In the genomic region with DNA sequence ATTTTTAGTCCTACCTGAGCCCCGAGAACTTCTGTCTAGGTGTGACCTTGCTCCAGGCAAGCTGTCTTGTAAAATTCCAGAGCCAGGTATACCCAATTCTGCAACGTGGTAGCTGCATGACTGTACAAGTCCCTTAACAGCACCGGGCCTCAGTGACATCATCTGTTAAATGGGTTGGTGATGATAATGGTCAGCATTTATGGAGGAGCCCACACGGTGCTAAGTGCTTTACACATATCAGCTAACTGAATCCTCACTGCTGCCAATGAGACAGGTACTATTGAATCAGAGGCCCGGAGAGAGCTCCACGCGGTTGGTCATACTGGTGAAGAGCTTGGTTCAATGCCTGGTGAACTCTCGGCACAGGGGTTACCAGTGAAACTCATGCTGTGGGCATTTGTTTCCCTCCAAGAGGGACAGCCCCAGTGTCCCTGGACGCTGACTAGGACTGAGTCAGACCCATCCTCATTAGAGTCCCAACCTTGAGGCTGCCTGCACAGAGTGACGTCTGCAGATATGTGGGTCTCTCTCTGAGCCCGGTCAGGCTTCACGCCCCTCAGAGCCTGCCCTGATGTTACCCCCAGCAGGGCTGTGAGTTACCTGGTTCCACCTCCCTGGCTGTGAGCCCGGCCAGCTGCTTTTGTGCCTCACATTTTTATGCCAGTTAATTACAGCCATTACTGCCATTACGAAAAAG, we compare ENCODE assay signal across 1 cellular context.
A peak's percentile ranks its signal among the peaks of the same experiment; 100 is the strongest.
TF ChIP-seq lines count a peak whose summit lies in the region.

No MANE protein-coding gene starts in this region.

TF ChIP-seq in SK-N-SH, 30 proteins besides CTCF, POLR2A, EP300 and RAD21 (continued from another document):
- no peak for TF ChIP-seq IRF3 (IDR thresholded peaks at IDR 0.05; ENCODE audit: low read depth, low read length)
- no peak for TF ChIP-seq USF1 (IDR thresholded peaks at IDR 0.05; ENCODE audit: borderline replicate concordance, low read depth)
- TF ChIP-seq CHD2 (IDR thresholded peaks at IDR 0.05; ENCODE audit: low read length, partially characterized antibody) = no peak
- peak; percentile 37; the same call in 1 of the 2 replicates for TF ChIP-seq POLR2AphosphoS5 (IDR thresholded peaks at IDR 0.05; ENCODE audit: low read depth, low read length)
- TF ChIP-seq MEF2A (IDR thresholded peaks at IDR 0.05; ENCODE audit: borderline replicate concordance, low read depth) = no peak
- no peak for TF ChIP-seq TEAD4 (IDR thresholded peaks at IDR 0.05; ENCODE audit: borderline replicate concordance, insufficient read depth)
- TF ChIP-seq GATA2 (CRISPR knock-in tag; IDR thresholded peaks at IDR 0.05) = no peak
- TF ChIP-seq SIN3A (IDR thresholded peaks at IDR 0.05; ENCODE audit: borderline replicate concordance, low read depth, low read length) = no peak
- no peak for TF ChIP-seq RCOR1 (IDR thresholded peaks at IDR 0.05; ENCODE audit: low read length)
- peak; percentile 63; the same call in 1 of the 2 replicates for TF ChIP-seq JUND (IDR thresholded peaks at IDR 0.05)
- TF ChIP-seq SMC3 (IDR thresholded peaks at IDR 0.05; ENCODE audit: low read depth, low read length) = no peak
- no peak for TF ChIP-seq FOXJ3 (CRISPR knock-in tag; IDR thresholded peaks at IDR 0.05)
